17 cellular contexts compared by ENCODE assay signal in genomic region chr17:57419940-57420522, GRCh38.
DNase-seq lines count a peak whose midpoint lies in the region; ATAC-seq and TF ChIP-seq lines count a peak whose summit lies in the region.
"Had no signal": no experiment of that assay in that cellular context is flagged by ENCODE, and none has a peak within 500 bp of the region (broad histone marks: within the 10 kb centered on the region; RNA-seq: fewer than 3 reads in every experiment).

No MANE protein-coding gene starts in this region.

- H3K36me3 Mint-ChIP-seq in GM23338 (ENCODE audit: low read depth) (peaks cover 4% of the 10 kb centered on the region; the same call in 2 of the 3 replicates), brain (peaks cover 49% of the 10 kb centered on the region)

- H3K9me3 Mint-ChIP-seq in GM23338 = no peaks in the 10 kb centered on the region; the same call in 2 of the 3 replicates
- peaks cover 2 to 9% (median 6%) of the 10 kb centered on the region in 5 experiments for H3K9me3 Mint-ChIP-seq in brain

- H3K27ac Mint-ChIP-seq in GM23338 = no peak overlapping the region
- peak overlapping the region in 4 of 5 experiments; percentile 53 to 91 (median 71) for H3K27ac Mint-ChIP-seq in brain

- no peak for TF ChIP-seq EP300 in gastroesophageal sphincter (IDR thresholded peaks at IDR 0.05)

- H3K9me3 ChIP-seq in gastroesophageal sphincter = no peaks in the 10 kb centered on the region
- H3K9me3 ChIP-seq in hepatocyte (ENCODE audit: low read depth) = no peaks in the 10 kb centered on the region
- H3K9me3 ChIP-seq: colonic mucosa, stomach had no signal

- TF ChIP-seq CTCF in GM23338 (conservative IDR thresholded peaks at IDR 0.05; ENCODE audit: low read depth in 2 of 2) = peak; percentile 30 to 49; a peak in 3 of 4 replicates
- TF ChIP-seq CTCF in brain (conservative IDR thresholded peaks at IDR 0.05) = no peak
- no peak for TF ChIP-seq CTCF in gastroesophageal sphincter (IDR thresholded peaks at IDR 0.05)
- TF ChIP-seq CTCF in hepatocyte (IDR thresholded peaks at IDR 0.05; ENCODE audit: poor library complexity) = no peak

- H3K79me2 ChIP-seq in GM23338 (replicated peaks; ENCODE audit: insufficient read depth) (peaks cover 6% of the 10 kb centered on the region; the same call in 1 of the 2 replicates), hepatocyte (peaks cover 74% of the 10 kb centered on the region)

- H3K9me2 ChIP-seq in GM23338 (ENCODE audit: insufficient read depth) (peaks cover 3% of the 10 kb centered on the region; the same call in 1 of the 2 replicates), hepatocyte (replicated peaks; ENCODE audit: insufficient read depth) (no peaks in the 10 kb centered on the region)

- no peaks in the 10 kb centered on the region for H3F3A ChIP-seq in GM23338 (replicated peaks; ENCODE audit: low read depth)

- peaks cover 31% of the 10 kb centered on the region; the same call in 2 of the 3 replicates for H3K4me1 Mint-ChIP-seq in GM23338
- H3K4me1 Mint-ChIP-seq in brain = peaks cover 93% of the 10 kb centered on the region

- H4K20me1 ChIP-seq in GM23338 (replicated peaks; ENCODE audit: insufficient read depth) = peaks cover 4% of the 10 kb centered on the region
- no peaks in the 10 kb centered on the region for H4K20me1 ChIP-seq in hepatocyte (ENCODE audit: insufficient read depth, poor library complexity, severe bottlenecking)

- H2AFZ ChIP-seq in GM23338 = no peak overlapping the region
- H2AFZ ChIP-seq in hepatocyte = no peak overlapping the region

- H3K36me3 ChIP-seq in GM23338 (ENCODE audit: insufficient read depth) (no peaks in the 10 kb centered on the region), gastroesophageal sphincter (no peaks in the 10 kb centered on the region), hepatocyte (replicated peaks; ENCODE audit: insufficient read depth, low read depth) (no peaks in the 10 kb centered on the region)
- H3K36me3 ChIP-seq: colonic mucosa had no signal

- WGBS in gastroesophageal sphincter (ENCODE audit: low coverage in 1 of 2), 2 donors = 84 to 86% methylated on average over 7 to 9 of the region's 9 CpGs
- 95% methylated on average over 9 of the region's 9 CpGs for WGBS in hepatocyte (ENCODE audit: low lambda C conversion rate, missing lambda C conversion rate)

- H3K27me3 ChIP-seq in GM23338 (ENCODE audit: insufficient read depth) = no peaks in the 10 kb centered on the region
- no peaks in the 10 kb centered on the region for H3K27me3 ChIP-seq in gastroesophageal sphincter
- H3K27me3 ChIP-seq in hepatocyte = no peaks in the 10 kb centered on the region
- H3K27me3 ChIP-seq: colonic mucosa, stomach had no signal

- H3K4me2 ChIP-seq in GM23338 (no peak overlapping the region), hepatocyte (no peak overlapping the region)

- H3K27ac ChIP-seq in GM23338 (ENCODE audit: low read depth) (no peak overlapping the region), gastroesophageal sphincter (no peak overlapping the region), hepatocyte (no peak overlapping the region)

- peak; percentile 86 for DNase-seq in A172 (ENCODE audit: low spot score)
- DNase-seq in GM23338 (ENCODE audit: low spot score) = peak; percentile 43
- peak; percentile 99 for DNase-seq in NCI-H69 (lab: John Stamatoyannopoulos, UW)
- no peak for DNase-seq in effector CD8-positive, alpha-beta T cell (lab: John Stamatoyannopoulos, UW)
- no peak for DNase-seq in hepatocyte (ENCODE audit: low spot score)
- DNase-seq in medulla oblongata (ENCODE audit: extremely low spot score) = no peak
- DNase-seq: ACHN; activated CD4-positive, alpha-beta T cell treated with anti-CD3 and anti-CD28 coated beads, Interleukin-2, amount 50 U/mL, for 4 hours; activated naive CD4-positive, alpha-beta T cell treated with anti-CD3 and anti-CD28 coated beads, Interleukin-2, amount 50 U/mL, for 16 hours; activated T-cell treated with anti-CD3 and anti-CD28 coated beads, Interleukin-2, amount 50 U/mL, for 1 hour; CD4-positive, CD25-positive, alpha-beta regulatory T cell; colonic mucosa; EL; stomach had no signal

- H3K4me3 Mint-ChIP-seq in GM23338 = no peak overlapping the region
- H3K4me3 Mint-ChIP-seq in brain = no peak overlapping the region
- H3K4me3 Mint-ChIP-seq: CD4-positive, CD25-positive, alpha-beta regulatory T cell had no signal

- peak; percentile 81 for ATAC-seq in GM23338
- ATAC-seq in gastroesophageal sphincter = no peak
- ATAC-seq: left lobe of liver had no signal

- TF ChIP-seq POLR2A in gastroesophageal sphincter (IDR thresholded peaks at IDR 0.05) = no peak

- H3K4me3 ChIP-seq in GM23338 (no peak overlapping the region), gastroesophageal sphincter (no peak overlapping the region), hepatocyte (no peak overlapping the region)
- H3K4me3 ChIP-seq: colonic mucosa, stomach had no signal

- peaks cover 11% of the 10 kb centered on the region for H3K27me3 Mint-ChIP-seq in GM23338 (ENCODE audit: insufficient read depth, low read depth, poor library complexity)
- H3K27me3 Mint-ChIP-seq in brain = no peaks in the 10 kb centered on the region
- H3K27me3 Mint-ChIP-seq: CD4-positive, CD25-positive, alpha-beta regulatory T cell had no signal

- H3K4me1 ChIP-seq in GM23338 (ENCODE audit: insufficient read depth) (peaks cover 5% of the 10 kb centered on the region), gastroesophageal sphincter (no peaks in the 10 kb centered on the region), hepatocyte (ENCODE audit: insufficient read depth) (peaks cover 11% of the 10 kb centered on the region)

TF ChIP-seq in GM23338, 12 proteins besides CTCF, POLR2A, EP300 and RAD21:
- TF ChIP-seq, protein P1, sequence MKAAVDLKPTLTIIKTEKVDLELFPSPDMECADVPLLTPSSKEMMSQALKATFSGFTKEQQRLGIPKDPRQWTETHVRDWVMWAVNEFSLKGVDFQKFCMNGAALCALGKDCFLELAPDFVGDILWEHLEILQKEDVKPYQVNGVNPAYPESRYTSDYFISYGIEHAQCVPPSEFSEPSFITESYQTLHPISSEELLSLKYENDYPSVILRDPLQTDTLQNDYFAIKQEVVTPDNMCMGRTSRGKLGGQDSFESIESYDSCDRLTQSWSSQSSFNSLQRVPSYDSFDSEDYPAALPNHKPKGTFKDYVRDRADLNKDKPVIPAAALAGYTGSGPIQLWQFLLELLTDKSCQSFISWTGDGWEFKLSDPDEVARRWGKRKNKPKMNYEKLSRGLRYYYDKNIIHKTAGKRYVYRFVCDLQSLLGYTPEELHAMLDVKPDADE (IDR thresholded peaks at IDR 0.05) = no peak
- TF ChIP-seq POLR2AphosphoS5 (IDR thresholded peaks at IDR 0.05; ENCODE audit: low read depth) (no peak), ZNF114 (CRISPR knock-in tag; IDR thresholded peaks at IDR 0.05) (no peak), JUNB (IDR thresholded peaks at IDR 0.05; ENCODE audit: unreplicated experiment) (no peak), STAT1 (IDR thresholded peaks at IDR 0.05; ENCODE audit: unreplicated experiment) (no peak), EZH2 (IDR thresholded peaks at IDR 0.05; ENCODE audit: low read depth, unreplicated experiment) (no peak), CREB1 (CRISPR knock-in tag; IDR thresholded peaks at IDR 0.05; ENCODE audit: low read depth) (no peak), EZH2phosphoT487 (IDR thresholded peaks at IDR 0.05; ENCODE audit: unreplicated experiment) (no peak), NANOG (IDR thresholded peaks at IDR 0.05; ENCODE audit: borderline replicate concordance) (no peak)
- TF ChIP-seq, protein P2, sequence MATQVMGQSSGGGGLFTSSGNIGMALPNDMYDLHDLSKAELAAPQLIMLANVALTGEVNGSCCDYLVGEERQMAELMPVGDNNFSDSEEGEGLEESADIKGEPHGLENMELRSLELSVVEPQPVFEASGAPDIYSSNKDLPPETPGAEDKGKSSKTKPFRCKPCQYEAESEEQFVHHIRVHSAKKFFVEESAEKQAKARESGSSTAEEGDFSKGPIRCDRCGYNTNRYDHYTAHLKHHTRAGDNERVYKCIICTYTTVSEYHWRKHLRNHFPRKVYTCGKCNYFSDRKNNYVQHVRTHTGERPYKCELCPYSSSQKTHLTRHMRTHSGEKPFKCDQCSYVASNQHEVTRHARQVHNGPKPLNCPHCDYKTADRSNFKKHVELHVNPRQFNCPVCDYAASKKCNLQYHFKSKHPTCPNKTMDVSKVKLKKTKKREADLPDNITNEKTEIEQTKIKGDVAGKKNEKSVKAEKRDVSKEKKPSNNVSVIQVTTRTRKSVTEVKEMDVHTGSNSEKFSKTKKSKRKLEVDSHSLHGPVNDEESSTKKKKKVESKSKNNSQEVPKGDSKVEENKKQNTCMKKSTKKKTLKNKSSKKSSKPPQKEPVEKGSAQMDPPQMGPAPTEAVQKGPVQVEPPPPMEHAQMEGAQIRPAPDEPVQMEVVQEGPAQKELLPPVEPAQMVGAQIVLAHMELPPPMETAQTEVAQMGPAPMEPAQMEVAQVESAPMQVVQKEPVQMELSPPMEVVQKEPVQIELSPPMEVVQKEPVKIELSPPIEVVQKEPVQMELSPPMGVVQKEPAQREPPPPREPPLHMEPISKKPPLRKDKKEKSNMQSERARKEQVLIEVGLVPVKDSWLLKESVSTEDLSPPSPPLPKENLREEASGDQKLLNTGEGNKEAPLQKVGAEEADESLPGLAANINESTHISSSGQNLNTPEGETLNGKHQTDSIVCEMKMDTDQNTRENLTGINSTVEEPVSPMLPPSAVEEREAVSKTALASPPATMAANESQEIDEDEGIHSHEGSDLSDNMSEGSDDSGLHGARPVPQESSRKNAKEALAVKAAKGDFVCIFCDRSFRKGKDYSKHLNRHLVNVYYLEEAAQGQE (IDR thresholded peaks at IDR 0.05; ENCODE audit: unreplicated experiment) = no peak

Comparison
In these comparisons a context has a peak if more than half of its experiments do, and no peak if none do; other contexts are left out.
1. DNase-seq: peak in A172 (single experiment), GM23338 (single experiment) and NCI-H69 (single experiment); none in effector CD8-positive, alpha-beta T cell (single experiment), hepatocyte (single experiment) and medulla oblongata (single experiment).
2. CTCF ChIP-seq: peak in GM23338 (2 of 2); none in brain (0 of 2), gastroesophageal sphincter (0 of 4) and hepatocyte (single experiment).